23 cellular contexts compared by ENCODE assay signal in the genomic region with DNA sequence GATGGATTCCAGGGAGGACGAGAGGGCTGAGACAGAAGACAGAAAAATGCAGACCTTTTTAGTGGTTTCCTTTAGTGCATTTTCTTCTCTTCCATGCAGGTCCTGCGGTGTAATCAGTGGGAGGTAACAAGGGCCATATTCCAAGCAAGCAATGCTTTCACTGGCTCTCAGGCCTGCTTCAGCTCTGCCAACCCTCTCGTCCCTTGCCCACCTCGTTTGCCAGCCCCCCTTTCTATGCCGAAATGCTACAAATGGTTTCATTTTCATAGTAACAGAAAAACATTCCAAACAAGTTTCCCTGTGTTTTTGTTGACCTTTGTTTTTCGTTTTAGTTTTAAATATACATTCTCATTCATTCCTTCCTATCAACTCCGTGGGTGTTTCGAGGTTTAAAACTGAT.
DNase-seq lines count a peak whose midpoint lies in the region; ATAC-seq, FAIRE-seq and TF ChIP-seq lines count a peak whose summit lies in the region.
"Had no signal": no experiment of that assay in that cellular context is flagged by ENCODE, and none has a peak within 500 bp of the region (broad histone marks: within the 10 kb centered on the region; RNA-seq: fewer than 3 reads in every experiment).

No MANE protein-coding gene starts in this region.

- H2AFZ ChIP-seq in H1 (ENCODE audit: low read length), result no peak overlapping the region

- H3K4me2 ChIP-seq in H1 (ENCODE audit: insufficient read depth in 1 of 2, low read depth in 2 of 2, low read length in 2 of 2), result no peak overlapping the region

- no peak overlapping the region for H2BK12ac ChIP-seq in H1 (ENCODE audit: low read depth, low read length)

- H3K18ac ChIP-seq in H1 (ENCODE audit: extremely low read depth, low read length), result no peak overlapping the region

- no peak overlapping the region for H2BK120ac ChIP-seq in H1 (replicated peaks; ENCODE audit: low read depth, low read length)

- no peak overlapping the region for H3K4me3 ChIP-seq in SJSA1
- no peak overlapping the region for H3K4me3 ChIP-seq in H1 (ENCODE audit: extremely low read depth in 1 of 4, insufficient read depth in 2 of 4, low read depth in 3 of 4, low read length in 4 of 4)

- H4K5ac ChIP-seq in H1 (ENCODE audit: insufficient read length, low read depth, low read length), result no peak overlapping the region

- no peak overlapping the region for H4K8ac ChIP-seq in H1 (ENCODE audit: extremely low read depth, insufficient read depth, low read length)

- no peak overlapping the region for H2AK5ac ChIP-seq in H1 (ENCODE audit: low read depth, low read length)

- H3K23me2 ChIP-seq in H1 (ENCODE audit: low read depth, low read length), result no peaks in the 10 kb centered on the region

- H3K79me1 ChIP-seq in H1 (ENCODE audit: low read depth, low read length), result no peaks in the 10 kb centered on the region

- no peak overlapping the region for H3K4ac ChIP-seq in H1 (replicated peaks; ENCODE audit: insufficient read length, low read depth, low read length)

- H3K9me3 ChIP-seq in SJSA1 (replicated peaks), result 0 out of 2 replicates have a peak, but pooled peaks cover 2% of the 10 kb centered on the region
- H3K9me3 ChIP-seq in H1 (ENCODE audit: insufficient read depth in 2 of 2, low read depth in 1 of 2, low read length in 1 of 2), result no peaks in the 10 kb centered on the region

- H2BK5ac ChIP-seq in H1 (ENCODE audit: low read depth, low read length), result no peak overlapping the region

- ATAC-seq in HG02938 (IDR thresholded peaks at IDR 0.05; ENCODE audit: unreplicated experiment), result no peak

- no peak overlapping the region for H2BK20ac ChIP-seq in H1 (ENCODE audit: low read length)

- H4K91ac ChIP-seq in H1 (replicated peaks; ENCODE audit: insufficient read length, low read length), result no peak overlapping the region

- TF ChIP-seq POLR2A in H1 (IDR thresholded peaks at IDR 0.05; ENCODE audit: control extremely low read depth in 1 of 2, low read depth in 2 of 2, low read length in 2 of 2), result no peak

- H3K27ac Mint-ChIP-seq in nephron progenitor cell, result peak overlapping the region; percentile 81
- H3K27ac Mint-ChIP-seq: B cell had no signal

- H3K4me3 Mint-ChIP-seq in nephron progenitor cell, result no peak overlapping the region
- H3K4me3 Mint-ChIP-seq: B cell; CD4-positive, alpha-beta memory T cell had no signal

- no peaks in the 10 kb centered on the region for H3K9me3 Mint-ChIP-seq in nephron progenitor cell

- H3K79me2 ChIP-seq in H1 (ENCODE audit: control insufficient read depth in 1 of 2, insufficient read depth in 2 of 2, low read length in 2 of 2), result no peaks in the 10 kb centered on the region

- H4K20me1 ChIP-seq in H1 (replicated peaks in 1 of 2; ENCODE audit: control insufficient read depth in 1 of 2, insufficient read depth in 2 of 2, low read length in 2 of 2), result no peaks in the 10 kb centered on the region

- peaks cover 5% of the 10 kb centered on the region for H3K27me3 Mint-ChIP-seq in nephron progenitor cell (ENCODE audit: low read depth, poor library complexity)
- H3K27me3 Mint-ChIP-seq: B cell; CD4-positive, alpha-beta memory T cell had no signal

- H3K4me1 ChIP-seq in SJSA1 (replicated peaks) (peaks cover 13% of the 10 kb centered on the region), H1 (replicated peaks in 1 of 4; ENCODE audit: control insufficient read depth in 3 of 4, insufficient read depth in 4 of 4, low read length in 3 of 4) (peaks cover 0 to 4% (median 0%) of the 10 kb centered on the region in 4 experiments; a peak in 1 of 7 replicates)

- no peak overlapping the region for H2BK15ac ChIP-seq in H1 (ENCODE audit: low read length)

- no peak overlapping the region for H3K56ac ChIP-seq in H1 (replicated peaks; ENCODE audit: insufficient read length, low read depth, low read length)

- no peaks in the 10 kb centered on the region for H3K36me3 Mint-ChIP-seq in nephron progenitor cell (ENCODE audit: low read depth)
- H3K36me3 Mint-ChIP-seq: CD4-positive, alpha-beta memory T cell had no signal

- H3K36me3 ChIP-seq in SJSA1 (no peaks in the 10 kb centered on the region), H1 (ENCODE audit: control insufficient read depth in 2 of 4, insufficient read depth in 4 of 4, low read length in 3 of 4) (no peaks in the 10 kb centered on the region)

- H3K27ac ChIP-seq in SJSA1 (peak overlapping the region; percentile 50), H1 (ENCODE audit: low read depth, low read length) (no peak overlapping the region)

- WGBS in H1 (ENCODE audit: extremely low coverage in 1 of 2, insufficient coverage in 1 of 2, insufficient read length in 1 of 2, insufficient replicate concordance in 2 of 2, low coverage in 1 of 2, low lambda C conversion rate in 2 of 2, missing lambda C conversion rate in 1 of 2), 2 experiments, result 74% methylated on average over 8 of the region's 8 CpGs; no CpG with 5 or more reads in 1 of the 2 experiments

- no peak for TF ChIP-seq RAD21 in H1 (IDR thresholded peaks at IDR 0.05 in 1 of 2, conservative IDR thresholded peaks at IDR 0.05 in 1 of 2; ENCODE audit: low read depth in 2 of 2, low read length in 2 of 2)

- POLR2A ChIA-PET in H1 (lab: Charles Lee; ENCODE audit: partially characterized antibody), result no interaction called here

- H3K23ac ChIP-seq in H1 (ENCODE audit: insufficient read length), result no peak overlapping the region

- CTCF ChIA-PET in H1 (lab: Charles Lee; ENCODE audit: partially characterized antibody), result no interaction called here

- no peak overlapping the region for H3K9ac ChIP-seq in H1 (replicated peaks in 1 of 4; ENCODE audit: extremely low read depth in 1 of 4, low read depth in 3 of 4, low read length in 3 of 4)

- no peak overlapping the region for H3K14ac ChIP-seq in H1 (ENCODE audit: insufficient read length)

- H3K4me1 Mint-ChIP-seq in nephron progenitor cell, result peaks cover 4% of the 10 kb centered on the region
- H3K4me1 Mint-ChIP-seq: CD4-positive, alpha-beta memory T cell had no signal

- TF ChIP-seq CTCF in H1 (IDR thresholded peaks at IDR 0.05; ENCODE audit: control extremely low read depth in 1 of 3, insufficient read depth in 1 of 3, low read depth in 1 of 3, low read length in 3 of 3) (no peak), nephron progenitor cell (IDR thresholded peaks at IDR 0.05) (no peak)

- peak; percentile 24 for FAIRE-seq in H1 (lab: Jason Lieb, UNC)
- FAIRE-seq: G401.6, GM19239 had no signal

- no peaks in the 10 kb centered on the region for H3K27me3 ChIP-seq in SJSA1 (replicated peaks)
- no peaks in the 10 kb centered on the region for H3K27me3 ChIP-seq in H1 (replicated peaks in 1 of 4; ENCODE audit: control insufficient read depth in 3 of 4, extremely low read depth in 1 of 4, insufficient read depth in 3 of 4, low read length in 3 of 4)

- no peak for TF ChIP-seq EP300 in H1 (IDR thresholded peaks at IDR 0.05; ENCODE audit: borderline replicate concordance in 1 of 2, low read depth in 2 of 2, low read length in 2 of 2)

- DNase-seq in AG08395 (ENCODE audit: low spot score), result peak; percentile 17
- DNase-seq in SJSA1 (ENCODE audit: low read depth in 1 of 2, low spot score in 2 of 2), result peak; percentile 38 to 49
- DNase-seq in H1 (ENCODE audit: low read depth in 1 of 2, low spot score in 2 of 2), result no peak
- no peak for DNase-seq in nephron progenitor cell
- no peak for DNase-seq in GF-D8 (lab: John Stamatoyannopoulos, UW)
- no peak for DNase-seq in NOMO-1 treated with dmso at 0.1 percent for 144 hours (lab: John Stamatoyannopoulos, UW; ENCODE audit: unreplicated experiment)
- no peak for DNase-seq in cerebellar cortex (ENCODE audit: low spot score)
- DNase-seq: CD4-positive, alpha-beta memory T cell; DMS79; GOT3; IMR-90; Kasumi-1; MV-4-11; NCI-H146; NCI-H2227 treated with DMSO at 0.1 percent for 48 hours; NCI-H524 treated with DMSO at 0.1 percent for 48 hours; OCI-M1; RPMI8226; SW 1271 had no signal

TF ChIP-seq in H1, 55 proteins besides CTCF, POLR2A, EP300 and RAD21:
- TF ChIP-seq PHF8 (conservative IDR thresholded peaks at IDR 0.05; ENCODE audit: low read depth, low read length) (no peak), BACH1 (IDR thresholded peaks at IDR 0.05; ENCODE audit: low read length) (no peak), RNF2 (IDR thresholded peaks at IDR 0.05; ENCODE audit: borderline replicate concordance, low read depth, low read length, missing control alignments, poor library complexity, severe bottlenecking) (no peak), TEAD4 (IDR thresholded peaks at IDR 0.05; ENCODE audit: low read depth, low read length) (no peak), SUZ12 (IDR thresholded peaks at IDR 0.05; ENCODE audit: low read length) (no peak), RXRA (IDR thresholded peaks at IDR 0.05; ENCODE audit: insufficient read depth, low read depth, low read length) (no peak), YY1 (IDR thresholded peaks at IDR 0.05; ENCODE audit: low read depth, low read length) (no peak), SIN3A (conservative IDR thresholded peaks at IDR 0.05 in 1 of 2, IDR thresholded peaks at IDR 0.05 in 1 of 2; ENCODE audit: low read depth in 1 of 2, low read length in 2 of 2) (no peak), RFX5 (IDR thresholded peaks at IDR 0.05; ENCODE audit: borderline replicate concordance, low read depth, low read length) (no peak), MAFK (IDR thresholded peaks at IDR 0.05; ENCODE audit: low read depth, low read length) (no peak), KDM1A (IDR thresholded peaks at IDR 0.05; ENCODE audit: borderline replicate concordance, low read length) (no peak), POLR2AphosphoS5 (IDR thresholded peaks at IDR 0.05; ENCODE audit: low read depth, low read length) (no peak)

Comparison
In these comparisons a context has a peak if more than half of its experiments do, and no peak if none do; other contexts are left out.
1. DNase-seq: peak in AG08395 (single experiment) and SJSA1 (2 of 2); none in H1 (0 of 2), nephron progenitor cell (single experiment), GF-D8 (single experiment), NOMO-1 treated with dmso at 0.1 percent for 144 hours (single experiment) and cerebellar cortex (single experiment).